8 cellular contexts compared by ENCODE assay signal in the genomic region with DNA sequence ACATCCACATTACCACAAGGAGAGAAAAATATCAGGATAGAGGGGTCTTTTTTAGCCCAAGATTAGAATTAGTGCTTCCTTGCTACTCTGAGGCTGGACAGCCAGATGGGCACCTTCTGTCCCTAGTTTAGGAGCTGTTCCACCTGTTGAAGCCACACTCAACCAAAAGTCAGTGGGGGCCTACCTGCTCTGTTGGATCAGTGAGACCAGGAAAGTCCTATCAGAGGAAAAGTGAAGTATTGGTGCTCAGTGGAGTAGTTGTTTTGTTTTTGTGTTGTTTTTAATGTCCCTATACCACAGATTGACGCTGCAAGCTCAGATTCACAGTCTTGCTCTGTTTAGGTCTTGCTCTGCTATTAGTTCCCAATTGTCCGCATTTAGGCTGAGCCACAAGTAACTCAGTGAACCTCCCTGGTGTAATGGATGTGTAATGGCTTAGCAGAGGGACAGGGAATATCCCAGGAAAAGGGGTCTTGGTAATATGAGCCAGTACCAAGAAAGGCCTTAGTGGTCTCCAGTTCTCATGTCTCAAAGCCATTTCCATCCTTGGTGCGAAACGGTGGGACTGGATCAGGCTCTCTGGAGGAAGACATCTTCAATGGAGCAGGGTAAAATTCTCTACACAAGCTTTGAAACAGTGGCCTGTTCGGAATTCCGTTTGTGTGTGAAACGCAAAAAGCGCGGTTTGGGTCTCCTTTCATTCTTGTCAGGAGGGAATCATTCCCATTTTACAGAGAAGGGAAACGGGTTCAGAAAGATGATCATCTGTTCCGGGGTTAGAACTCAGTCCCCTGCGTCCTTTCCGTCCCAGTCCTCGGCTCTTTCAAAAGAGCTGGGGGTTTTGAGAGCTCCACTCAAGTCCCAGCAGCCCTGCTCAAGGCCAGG. TPM values are rescaled to one million over a fixed set of nuclear protein-coding genes. Genes with fewer than 3 reads are reported as not detected.
A peak's percentile ranks its signal among the peaks of the same experiment; 100 is the strongest.
DNase-seq lines count a peak whose midpoint lies in the region; TF ChIP-seq lines count a peak whose summit lies in the region.

No MANE protein-coding gene starts in this region.

- H3K27ac ChIP-seq in colonic mucosa = no peak overlapping the region

- no peaks in the 10 kb centered on the region for H3K9me3 ChIP-seq in colonic mucosa

- no peaks in the 10 kb centered on the region for H3K27me3 ChIP-seq in colonic mucosa

- H3K4me1 Mint-ChIP-seq in CD14-positive monocyte (peaks cover 30% of the 10 kb centered on the region), nephron progenitor cell (peaks cover 34% of the 10 kb centered on the region)

- peak overlapping the region in 1 of 2 donors; percentile 13 for H3K9ac ChIP-seq in colonic mucosa (ENCODE audit: low read depth in 2 of 2, low read length in 2 of 2)

- H3K4me3 ChIP-seq in colonic mucosa = peak overlapping the region; percentile 68

- peaks cover 3% of the 10 kb centered on the region for H3K4me1 ChIP-seq in colonic mucosa

- H3K9me3 Mint-ChIP-seq in CD14-positive monocyte = no peaks in the 10 kb centered on the region
- no peaks in the 10 kb centered on the region for H3K9me3 Mint-ChIP-seq in nephron progenitor cell

- H3K36me3 ChIP-seq in colonic mucosa = peaks cover 12% of the 10 kb centered on the region

- intact Hi-C loops in CD14-positive monocyte (cut with micrococcal nuclease) = no loop called here
- intact Hi-C loops in colonic mucosa (cut with DNase I) = no loop called here

- peaks cover 53 to 57% of the 10 kb centered on the region in 2 donors for H3K36me3 Mint-ChIP-seq in CD14-positive monocyte
- peaks cover 42% of the 10 kb centered on the region for H3K36me3 Mint-ChIP-seq in nephron progenitor cell (ENCODE audit: low read depth)

- H3K27me3 Mint-ChIP-seq in CD14-positive monocyte (ENCODE audit: low read depth in 3 of 3) (no peaks in the 10 kb centered on the region), nephron progenitor cell (ENCODE audit: low read depth, poor library complexity) (no peaks in the 10 kb centered on the region)

- TF ChIP-seq CTCF in CD14-positive monocyte (IDR thresholded peaks at IDR 0.05) (no peak), colonic mucosa (IDR thresholded peaks at IDR 0.05) (no peak), nephron progenitor cell (IDR thresholded peaks at IDR 0.05) (no peak)

- H3K27ac Mint-ChIP-seq in CD14-positive monocyte (peak overlapping the region in 6 of 7 donors; percentile 24 to 81 (median 50)), nephron progenitor cell (peak overlapping the region; percentile 83)

- H3K4me3 Mint-ChIP-seq in CD14-positive monocyte (peak overlapping the region; percentile 89 to 93), nephron progenitor cell (peak overlapping the region; percentile 87)

- DNase-seq in CD14-positive monocyte (ENCODE audit: low spot score) = no peak
- peak; percentile 57 to 75 for DNase-seq in Kasumi-1 (lab: John Stamatoyannopoulos, UW)
- DNase-seq in colonic mucosa = no peak
- DNase-seq in nephron progenitor cell = no peak
- DNase-seq in ecto neural progenitor cell (ENCODE audit: low spot score) = no peak
- DNase-seq in NCI-H187 treated with DMSO at 0.1 percent for 48 hours (lab: John Stamatoyannopoulos, UW) = no peak
- DNase-seq in DMS114 treated with DMSO at 0.1 percent for 48 hours (lab: John Stamatoyannopoulos, UW; ENCODE audit: unreplicated experiment) = no peak
- no peak for DNase-seq in SK-N-DZ (ENCODE audit: low spot score)

RNA-seq across cellular contexts. Expression of a gene that starts 0.6 kb away (rescaled TPM):
- under 1 TPM in 1 of 2 donors, not detected in 1; 0.21 TPM for polyA plus RNA-seq in CD14-positive monocyte
- total RNA-seq in colonic mucosa = 10 to 100 TPM; 11.5 to 36.3 TPM
- 14.1 and 21.6 TPM in 2 replicates for polyA plus RNA-seq in SK-N-DZ (2014; cell fraction: cytosol; rRNA removed)
- polyA plus RNA-seq in SK-N-DZ (2014; cell fraction: nucleus; rRNA removed) = 68.0 and 143 TPM in 2 replicates

RNA-seq across cellular contexts. Expression of a gene that starts 23.7 kb away (rescaled TPM):
- 100 to 1,000 TPM; 504 to 654 TPM for polyA plus RNA-seq in CD14-positive monocyte
- 100 to 1,000 TPM; 256 to 282 TPM for total RNA-seq in colonic mucosa
- 96.0 and 100 TPM in 2 replicates for polyA plus RNA-seq in SK-N-DZ (2014; cell fraction: cytosol; rRNA removed)
- 47.7 and 70.9 TPM in 2 replicates for polyA plus RNA-seq in SK-N-DZ (2014; cell fraction: nucleus; rRNA removed)

RNA-seq across cellular contexts. Expression of a gene that starts 51.0 kb away (rescaled TPM):
- polyA plus RNA-seq in CD14-positive monocyte = 1 to 10 TPM; 6.4 to 9.1 TPM
- total RNA-seq in colonic mucosa = 10 to 100 TPM; 16.5 to 29.9 TPM
- polyA plus RNA-seq in SK-N-DZ (2014; cell fraction: cytosol; rRNA removed) = 77.3 and 88.2 TPM in 2 replicates
- polyA plus RNA-seq in SK-N-DZ (2014; cell fraction: nucleus; rRNA removed) = 42.9 and 44.3 TPM in 2 replicates

RNA-seq across cellular contexts. Expression of a gene that starts 57.1 kb away (rescaled TPM):
- 100 to 1,000 TPM in 1 of 2 donors, 10 to 100 TPM in 1; 69.9 to 123 TPM for polyA plus RNA-seq in CD14-positive monocyte
- total RNA-seq in colonic mucosa = 10 to 100 TPM; 28.9 to 29.9 TPM
- 27.6 and 29.1 TPM in 2 replicates for polyA plus RNA-seq in SK-N-DZ (2014; cell fraction: cytosol; rRNA removed)
- 17.6 and 28.1 TPM in 2 replicates for polyA plus RNA-seq in SK-N-DZ (2014; cell fraction: nucleus; rRNA removed)

Comparison
In these comparisons a context has a peak if more than half of its experiments do, and no peak if none do; other contexts are left out.
1. DNase-seq: peak in Kasumi-1 (2 of 2); none in CD14-positive monocyte (single experiment), colonic mucosa (single experiment), nephron progenitor cell (single experiment), ecto neural progenitor cell (single experiment), NCI-H187 treated with DMSO at 0.1 percent for 48 hours (single experiment), DMS114 treated with DMSO at 0.1 percent for 48 hours (single experiment) and SK-N-DZ (single experiment).